26 cellular contexts compared by ENCODE assay signal in the genomic region with DNA sequence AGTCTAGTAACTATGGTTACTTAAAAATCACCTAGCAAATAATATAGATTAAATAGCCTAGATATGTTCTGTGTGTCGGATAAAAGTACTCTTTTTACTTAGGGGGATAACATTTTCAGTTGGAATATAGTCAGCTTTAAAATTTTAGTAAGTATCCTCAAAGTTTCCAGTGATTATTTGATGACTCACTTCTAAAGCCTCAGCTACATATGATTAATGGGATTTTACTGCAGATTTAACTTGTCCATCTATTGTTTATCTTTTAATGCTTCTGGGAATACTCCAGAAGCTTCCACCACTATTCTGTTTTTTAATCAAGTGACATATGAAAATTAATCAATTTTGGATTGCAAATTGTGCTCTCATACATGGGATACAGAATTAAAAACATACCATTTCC. TPM values are rescaled to one million over a fixed set of nuclear protein-coding genes. Genes with fewer than 3 reads are reported as not detected.
DNase-seq lines count a peak whose midpoint lies in the region; ATAC-seq, FAIRE-seq and TF ChIP-seq lines count a peak whose summit lies in the region.
"Had no signal": no experiment of that assay in that cellular context is flagged by ENCODE, and none has a peak within 500 bp of the region (broad histone marks: within the 10 kb centered on the region; RNA-seq: fewer than 3 reads in every experiment).

No MANE protein-coding gene starts in this region.

- no peaks in the 10 kb centered on the region for H3K9me3 Mint-ChIP-seq in astrocyte (ENCODE audit: unreplicated experiment)
- H3K9me3 Mint-ChIP-seq: CD8-positive, alpha-beta T cell had no signal

- no peaks in the 10 kb centered on the region for H3K9me3 ChIP-seq in astrocyte (ENCODE audit: insufficient read depth, low read depth, low read length)
- H3K9me3 ChIP-seq: lower lobe of right lung, pancreas, vagina had no signal

- H3K36me3 Mint-ChIP-seq in astrocyte (ENCODE audit: low read depth, unreplicated experiment) = no peaks in the 10 kb centered on the region
- H3K36me3 Mint-ChIP-seq: activated naive CD8-positive, alpha-beta T cell; CD8-positive, alpha-beta T cell had no signal

- peak overlapping the region; percentile 27 for H3K4me2 ChIP-seq in astrocyte (ENCODE audit: low read length)

- peaks cover 31% of the 10 kb centered on the region for H3K4me1 ChIP-seq in ACC112 (ENCODE audit: control insufficient read depth, insufficient read depth, low read length, unreplicated experiment)
- H3K4me1 ChIP-seq in astrocyte (ENCODE audit: insufficient read depth, low read length) = peaks cover 24% of the 10 kb centered on the region

- H4K20me1 ChIP-seq in astrocyte (ENCODE audit: insufficient read depth, low read length) = no peaks in the 10 kb centered on the region

- peak; percentile 80 for FAIRE-seq in astrocyte (lab: Jason Lieb, UNC)
- FAIRE-seq: frontal cortex, pancreas had no signal

- H3K79me2 ChIP-seq in ACC112 (ENCODE audit: control insufficient read depth, insufficient read depth, low read length, unreplicated experiment) = no peaks in the 10 kb centered on the region
- no peaks in the 10 kb centered on the region for H3K79me2 ChIP-seq in astrocyte (ENCODE audit: insufficient read depth, low read length)

- TF ChIP-seq CTCF in astrocyte (IDR thresholded peaks at IDR 0.05; ENCODE audit: insufficient read depth, low read depth, low read length) (no peak), fibroblast of the aortic adventitia (IDR thresholded peaks at IDR 0.05; ENCODE audit: insufficient read depth, low read length) (no peak)

- DNase-seq in M059J (ENCODE audit: low read depth) (peak; percentile 78), astrocyte (ENCODE audit: low read depth) (peak; percentile 73), fibroblast of the aortic adventitia (ENCODE audit: low read depth) (peak; percentile 64), UCSD-AML1 (lab: John Stamatoyannopoulos, UW; ENCODE audit: unreplicated experiment) (no peak), activated gamma-delta T cell (lab: John Stamatoyannopoulos, UW) (no peak), NCI-H345 treated with DMSO at 0.1 percent for 48 hours (lab: John Stamatoyannopoulos, UW; ENCODE audit: unreplicated experiment) (no peak)
- DNase-seq: activated CD4-positive, alpha-beta T cell treated with anti-CD3 and anti-CD28 coated beads, Interleukin-2, amount 50 U/mL, for 4 hours; activated T-cell treated with anti-CD3 and anti-CD28 coated beads, Interleukin-2, amount 50 U/mL, for 48 hours; caudate nucleus; CD8-positive, alpha-beta T cell; DND-41; effector CD4-positive, alpha-beta T cell; KBM-7; lower lobe of right lung; naive B cell; NCI-H1105; pancreas; RPMI8226; stimulated activated CD4-positive, alpha-beta T cell treated with anti-CD3 and anti-CD28 coated beads, Interleukin-4, amount 100 ng/mL, for 4 hours; stimulated activated CD8-positive, alpha-beta memory T cell treated with anti-CD3 and anti-CD28 coated beads, Interleukin-4, amount 100 ng/mL, for 48 hours; substantia nigra had no signal

- H3K36me3 ChIP-seq in ACC112 (ENCODE audit: insufficient read depth, low read length) = no peaks in the 10 kb centered on the region
- no peaks in the 10 kb centered on the region for H3K36me3 ChIP-seq in astrocyte (ENCODE audit: insufficient read depth, low read length)
- H3K36me3 ChIP-seq: lower lobe of right lung, pancreas, vagina had no signal

- peak overlapping the region; percentile 42 for H3K4me3 Mint-ChIP-seq in astrocyte (ENCODE audit: unreplicated experiment)
- H3K4me3 Mint-ChIP-seq: activated naive CD8-positive, alpha-beta T cell; CD8-positive, alpha-beta T cell; naive B cell had no signal

- ATAC-seq in GM19023 (IDR thresholded peaks at IDR 0.05; ENCODE audit: unreplicated experiment) = no peak
- ATAC-seq: CD8-positive, alpha-beta T cell; lower lobe of right lung; pancreas had no signal

- H3K4me3 ChIP-seq in ACC112 (ENCODE audit: low read depth, low read length) = no peak overlapping the region; the same call in 1 of the 2 replicates
- H3K4me3 ChIP-seq in astrocyte (ENCODE audit: insufficient read depth, low read depth, low read length) = no peak overlapping the region
- no peak overlapping the region for H3K4me3 ChIP-seq in fibroblast of the aortic adventitia (ENCODE audit: low read depth, low read length)
- H3K4me3 ChIP-seq: lower lobe of right lung, pancreas, vagina had no signal

- H3K9ac ChIP-seq in astrocyte (ENCODE audit: low read length) = no peak overlapping the region

- H3K27ac Mint-ChIP-seq in astrocyte (ENCODE audit: unreplicated experiment) = peak overlapping the region; percentile 83
- H3K27ac Mint-ChIP-seq: activated naive CD8-positive, alpha-beta T cell; CD8-positive, alpha-beta T cell; naive B cell had no signal

- H3K4me1 Mint-ChIP-seq in astrocyte (ENCODE audit: low read depth, unreplicated experiment) = peaks cover 31% of the 10 kb centered on the region
- H3K4me1 Mint-ChIP-seq: naive B cell had no signal

- H3K27me3 Mint-ChIP-seq in astrocyte (ENCODE audit: low read depth, unreplicated experiment) = no peaks in the 10 kb centered on the region

- H3K27ac ChIP-seq in ACC112 (ENCODE audit: low read depth, low read length) (peak overlapping the region; percentile 54), astrocyte (ENCODE audit: low read depth, low read length) (peak overlapping the region; percentile 36)
- H3K27ac ChIP-seq: lower lobe of right lung, pancreas, vagina had no signal

- H3K27me3 ChIP-seq in ACC112 (ENCODE audit: insufficient read depth, low read length) (no peaks in the 10 kb centered on the region), astrocyte (ENCODE audit: insufficient read depth, low read length) (no peaks in the 10 kb centered on the region)
- H3K27me3 ChIP-seq: vagina had no signal

- H2AFZ ChIP-seq in ACC112 (ENCODE audit: low read length, unreplicated experiment) (no peak overlapping the region), astrocyte (ENCODE audit: low read depth, low read length) (no peak overlapping the region)

RNA-seq across cellular contexts. Expression of gene TENT5A, which starts 8.7 kb away (rescaled TPM):
- total RNA-seq in M059J (2014; rRNA removed; shearing (Covaris generic)) = 64.6 and 97.6 TPM in 2 replicates
- total RNA-seq in astrocyte = 17.8 and 19.7 TPM in 2 replicates
- 40.0 and 56.5 TPM in 2 replicates for total RNA-seq in fibroblast of the aortic adventitia (ENCODE audit: low replicate concordance)

Comparison
In these comparisons a context has a peak if more than half of its experiments do, and no peak if none do; other contexts are left out.
1. DNase-seq: peak in M059J (single experiment), astrocyte (single experiment) and fibroblast of the aortic adventitia (single experiment); none in UCSD-AML1 (single experiment), activated gamma-delta T cell (single experiment) and NCI-H345 treated with DMSO at 0.1 percent for 48 hours (single experiment).